ENCODE assay signal across 7 cellular contexts in the genomic region with DNA sequence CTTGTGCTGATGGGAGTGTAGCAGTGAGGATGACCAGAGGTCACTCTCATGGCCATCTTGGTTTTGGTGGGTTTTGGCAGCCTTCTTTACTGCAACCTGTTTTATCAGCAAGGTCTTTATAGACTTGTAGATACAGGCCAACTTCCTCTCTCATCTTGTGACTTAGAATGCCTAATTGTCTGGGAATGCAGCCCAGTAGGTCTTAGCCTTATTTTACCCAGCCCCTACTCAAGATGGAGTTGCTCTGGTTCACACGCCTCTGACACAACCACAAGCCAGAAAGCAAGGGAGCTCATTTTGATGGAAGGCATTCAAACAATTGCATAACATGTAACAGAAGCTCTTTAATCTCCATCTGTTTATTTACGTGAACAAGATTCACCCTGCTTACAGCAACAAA.
DNase-seq lines count a peak whose midpoint lies in the region; FAIRE-seq and TF ChIP-seq lines count a peak whose summit lies in the region.
"Not testable (repeated sequence)": the region's sequence is repeated elsewhere in the genome, so short reads cannot be mapped to it uniquely, and the experiment has no call there.

No MANE protein-coding gene starts in this region.

- DNase-seq in EH (ENCODE audit: low read depth) (peak; percentile 46), NCI-H1694 (lab: John Stamatoyannopoulos, UW) (peak; percentile 22), bronchial epithelial cell (ENCODE audit: low read depth) (peak; percentile 86), epithelial cell of esophagus (ENCODE audit: low read depth) (peak; percentile 74), islet precursor cell (peak; percentile 57), retinal pigment epithelial cell (ENCODE audit: low read depth) (peak; percentile 34)

- not testable (repeated sequence) for H3K27me3 ChIP-seq in bronchial epithelial cell (ENCODE audit: control insufficient read depth, insufficient read depth, low read length)

- peak overlapping the region; percentile 69 for H3K27ac ChIP-seq in VCaP

- not testable (repeated sequence) for H3K4me3 ChIP-seq in bronchial epithelial cell (ENCODE audit: low read depth, low read length); epithelial cell of esophagus (ENCODE audit: low read length); retinal pigment epithelial cell (ENCODE audit: low read length)

- not testable (repeated sequence) for TF ChIP-seq CTCF in VCaP (conservative IDR thresholded peaks at IDR 0.05); bronchial epithelial cell (IDR thresholded peaks at IDR 0.05; ENCODE audit: insufficient read depth, low read length, severe bottlenecking); epithelial cell of esophagus (IDR thresholded peaks at IDR 0.05; ENCODE audit: insufficient read depth, low read depth, low read length, missing control alignments); retinal pigment epithelial cell (conservative IDR thresholded peaks at IDR 0.05; ENCODE audit: low read depth, low read length)

- FAIRE-seq in bronchial epithelial cell (lab: Jason Lieb, UNC) = not testable (repeated sequence)

- not testable (repeated sequence) for H3K36me3 ChIP-seq in bronchial epithelial cell (ENCODE audit: control insufficient read depth, insufficient read depth, low read length)

Comparison
In these comparisons a context has a peak if more than half of its experiments do, and no peak if none do; other contexts are left out.
1. DNase-seq: peak in every context shown above with its lines; median percentile 86 in bronchial epithelial cell; 74 in epithelial cell of esophagus; 57 in islet precursor cell; 46 in EH; 34 in retinal pigment epithelial cell; 22 in NCI-H1694.